ENCODE assay signal across 16 cellular contexts in genomic region chr7:141363748-141364147, GRCh38.
DNase-seq lines count a peak whose midpoint lies in the region; ATAC-seq, FAIRE-seq and TF ChIP-seq lines count a peak whose summit lies in the region.
"Had no signal": no experiment of that assay in that cellular context is flagged by ENCODE, and none has a peak within 500 bp of the region (broad histone marks: within the 10 kb centered on the region; RNA-seq: fewer than 3 reads in every experiment).

No MANE protein-coding gene starts in this region.

- H3K9ac ChIP-seq in astrocyte (ENCODE audit: low read length): peak overlapping the region; percentile 68
- no peak overlapping the region for H3K9ac ChIP-seq in SK-N-SH

- H3K4me3 ChIP-seq in right cardiac atrium (ENCODE audit: low read length): no peak overlapping the region
- no peak overlapping the region for H3K4me3 ChIP-seq in astrocyte (ENCODE audit: insufficient read depth, low read depth, low read length)
- no peak overlapping the region for H3K4me3 ChIP-seq in osteoblast (ENCODE audit: insufficient read depth, low read length)
- H3K4me3 ChIP-seq in spleen: no peak overlapping the region
- H3K4me3 ChIP-seq in SK-N-SH (ENCODE audit: low read depth in 2 of 2, low read length in 1 of 2): no peak overlapping the region

- H3K9me3 ChIP-seq in right cardiac atrium (ENCODE audit: control insufficient read depth, low read length) (no peaks in the 10 kb centered on the region), astrocyte (ENCODE audit: insufficient read depth, low read depth, low read length) (no peaks in the 10 kb centered on the region), osteoblast (ENCODE audit: low read depth, low read length) (no peaks in the 10 kb centered on the region), spleen (peaks cover 0 to 5% (median 0%) of the 10 kb centered on the region in 8 donors), SK-N-SH (no peaks in the 10 kb centered on the region)

- H3K4me2 ChIP-seq in astrocyte (ENCODE audit: low read length): no peak overlapping the region
- no peak overlapping the region for H3K4me2 ChIP-seq in osteoblast (ENCODE audit: insufficient read depth, low read length)
- H3K4me2 ChIP-seq in SK-N-SH: no peak overlapping the region

- H3K4me3 Mint-ChIP-seq in astrocyte (ENCODE audit: unreplicated experiment): no peak overlapping the region
- H3K4me3 Mint-ChIP-seq: CD4-positive, CD25-positive, alpha-beta regulatory T cell had no signal

- TF ChIP-seq RAD21 in SK-N-SH (IDR thresholded peaks at IDR 0.05; ENCODE audit: low read length): no peak

- H3K36me3 Mint-ChIP-seq in astrocyte (ENCODE audit: low read depth, unreplicated experiment): no peaks in the 10 kb centered on the region
- H3K36me3 Mint-ChIP-seq: CD4-positive, CD25-positive, alpha-beta regulatory T cell had no signal

- DNase-seq in right cardiac atrium (no peak), left cardiac atrium (no peak), astrocyte (ENCODE audit: low read depth) (no peak), osteoblast (ENCODE audit: insufficient read length, low spot score, missing footprints) (no peak), spleen (no peak), NCI-H1417 treated with DMSO at 0.1 percent for 48 hours (lab: John Stamatoyannopoulos, UW) (no peak), SK-N-SH (no peak)
- DNase-seq: CD4-positive, CD25-positive, alpha-beta regulatory T cell; COR-L47; DMS79; H7; Kasumi-1; NCI-H1694 treated with DMSO at 0.1 percent for 48 hours; NCI-H526 treated with DMSO at 0.1 percent for 48 hours; OCI-M1; SHP77 treated with DMSO at 0.1 percent for 48 hours had no signal

- H2AFZ ChIP-seq in astrocyte (ENCODE audit: low read depth, low read length): no peak overlapping the region
- no peak overlapping the region for H2AFZ ChIP-seq in osteoblast (ENCODE audit: low read length)
- no peak overlapping the region for H2AFZ ChIP-seq in SK-N-SH (ENCODE audit: low read depth)

- CTCF ChIA-PET in SK-N-SH (lab: Yijun Ruan, JAX): interaction anchor here (1.1 kb wide), 1 partner anchor 170 kb away, joined by 3 read pairs; no protein-coding TSS in a partner anchor

- no peak for TF ChIP-seq CTCF in astrocyte (IDR thresholded peaks at IDR 0.05; ENCODE audit: insufficient read depth, low read depth, low read length)
- no peak for TF ChIP-seq CTCF in osteoblast (IDR thresholded peaks at IDR 0.05; ENCODE audit: extremely low read depth, low read depth, low read length)
- no peak for TF ChIP-seq CTCF in spleen (IDR thresholded peaks at IDR 0.05 in 8 of 11, conservative IDR thresholded peaks at IDR 0.05 in 3 of 11)
- TF ChIP-seq CTCF in SK-N-SH (IDR thresholded peaks at IDR 0.05): no peak

- POLR2A ChIA-PET in SK-N-SH (lab: Yijun Ruan, JAX): no interaction called here

- H3K27ac ChIP-seq in right cardiac atrium (ENCODE audit: low read length) (peak overlapping the region; percentile 100), astrocyte (ENCODE audit: low read depth, low read length) (peak overlapping the region; percentile 81), osteoblast (ENCODE audit: low read depth, low read length) (peak overlapping the region; percentile 91), spleen (no peak overlapping the region), SK-N-SH (ENCODE audit: low read depth in 2 of 2, low read length in 1 of 2) (no peak overlapping the region)

- no peaks in the 10 kb centered on the region for H3K9me2 ChIP-seq in SK-N-SH

- peaks cover 13% of the 10 kb centered on the region for H3K4me1 ChIP-seq in right cardiac atrium (ENCODE audit: control insufficient read depth, insufficient read depth, low read length)
- peaks cover 21% of the 10 kb centered on the region for H3K4me1 ChIP-seq in astrocyte (ENCODE audit: insufficient read depth, low read length)
- peaks cover 25% of the 10 kb centered on the region for H3K4me1 ChIP-seq in osteoblast (ENCODE audit: insufficient read depth, low read length)
- no peaks in the 10 kb centered on the region for H3K4me1 ChIP-seq in spleen
- peaks cover 0 to 35% of the 10 kb centered on the region in 2 experiments; a peak in 2 of 4 replicates for H3K4me1 ChIP-seq in SK-N-SH (ENCODE audit: control insufficient read depth in 1 of 2, insufficient read depth in 2 of 2, low read depth in 1 of 2, low read length in 1 of 2)

- FAIRE-seq in astrocyte (lab: Jason Lieb, UNC): no peak

- H4K20me1 ChIP-seq in astrocyte (ENCODE audit: insufficient read depth, low read length): no peaks in the 10 kb centered on the region
- H4K20me1 ChIP-seq in osteoblast (ENCODE audit: insufficient read depth, low read length): no peaks in the 10 kb centered on the region
- H4K20me1 ChIP-seq in SK-N-SH (ENCODE audit: insufficient read depth): no peaks in the 10 kb centered on the region

- TF ChIP-seq EP300 in SK-N-SH (IDR thresholded peaks at IDR 0.05; ENCODE audit: borderline replicate concordance in 1 of 2, low read depth in 1 of 2, low read length in 1 of 2): no peak

- WGBS in right cardiac atrium: 95% methylated on average over 2 of the region's 2 CpGs
- WGBS in spleen, 5 donors: 92 to 96% (median 95%) methylated on average over 2 of the region's 2 CpGs
- 83% methylated on average over 2 of the region's 2 CpGs for WGBS in SK-N-SH (ENCODE audit: low lambda C conversion rate)

- no peaks in the 10 kb centered on the region for H3K27me3 ChIP-seq in right cardiac atrium (ENCODE audit: control insufficient read depth, insufficient read depth)
- no peaks in the 10 kb centered on the region for H3K27me3 ChIP-seq in astrocyte (ENCODE audit: insufficient read depth, low read length)
- H3K27me3 ChIP-seq in osteoblast (ENCODE audit: insufficient read depth, low read length): no peaks in the 10 kb centered on the region
- H3K27me3 ChIP-seq in spleen (replicated peaks in 1 of 7): no peaks in the 10 kb centered on the region
- H3K27me3 ChIP-seq in SK-N-SH (ENCODE audit: insufficient read depth): no peaks in the 10 kb centered on the region

- peak overlapping the region; percentile 99 for H3K27ac Mint-ChIP-seq in astrocyte (ENCODE audit: unreplicated experiment)
- H3K27ac Mint-ChIP-seq: CD4-positive, CD25-positive, alpha-beta regulatory T cell had no signal

- no peak for TF ChIP-seq POLR2A in spleen (IDR thresholded peaks at IDR 0.05)

- H3K27me3 Mint-ChIP-seq in astrocyte (ENCODE audit: low read depth, unreplicated experiment): no peaks in the 10 kb centered on the region
- H3K27me3 Mint-ChIP-seq: CD4-positive, CD25-positive, alpha-beta regulatory T cell had no signal

- H3K36me3 ChIP-seq in astrocyte (ENCODE audit: insufficient read depth, low read length): no peaks in the 10 kb centered on the region
- H3K36me3 ChIP-seq in osteoblast (ENCODE audit: insufficient read depth, low read length): no peaks in the 10 kb centered on the region
- H3K36me3 ChIP-seq in spleen: no peaks in the 10 kb centered on the region
- H3K36me3 ChIP-seq in SK-N-SH (replicated peaks in 1 of 2; ENCODE audit: control insufficient read depth in 1 of 2, insufficient read depth in 2 of 2, low read length in 1 of 2): no peaks in the 10 kb centered on the region

- H3F3A ChIP-seq in SK-N-SH (replicated peaks; ENCODE audit: insufficient read depth): no peaks in the 10 kb centered on the region

- H3K4me1 Mint-ChIP-seq in astrocyte (ENCODE audit: low read depth, unreplicated experiment): peaks cover 43% of the 10 kb centered on the region
- H3K4me1 Mint-ChIP-seq: CD4-positive, CD25-positive, alpha-beta regulatory T cell had no signal

- no peaks in the 10 kb centered on the region for H3K79me2 ChIP-seq in astrocyte (ENCODE audit: insufficient read depth, low read length)
- no peaks in the 10 kb centered on the region for H3K79me2 ChIP-seq in osteoblast (ENCODE audit: insufficient read depth, low read length)
- no peaks in the 10 kb centered on the region for H3K79me2 ChIP-seq in SK-N-SH (ENCODE audit: insufficient read depth)

- ATAC-seq in right cardiac atrium: no peak
- no peak for ATAC-seq in left cardiac atrium

- intact Hi-C loops in right cardiac atrium (cut with DNase I) (no loop called here), left cardiac atrium (cut with DNase I) (loop anchor here in 1 of 2 donors (5.0 kb wide), 1 partner anchor 61 kb away; no protein-coding TSS in a partner anchor), spleen (cut with DNase I; ENCODE audit: low total_unique reads) (no loop called here)

- H3K9me3 Mint-ChIP-seq in astrocyte (ENCODE audit: unreplicated experiment): no peaks in the 10 kb centered on the region

TF ChIP-seq in SK-N-SH, 30 proteins besides CTCF, POLR2A, EP300 and RAD21:
- no peak for TF ChIP-seq USF2 (IDR thresholded peaks at IDR 0.05; ENCODE audit: borderline replicate concordance, low read depth, low read length)
- no peak for TF ChIP-seq JUND (IDR thresholded peaks at IDR 0.05)
- no peak for TF ChIP-seq SIN3A (IDR thresholded peaks at IDR 0.05; ENCODE audit: borderline replicate concordance, low read depth, low read length)
- no peak for TF ChIP-seq FOXJ3 (CRISPR knock-in tag; IDR thresholded peaks at IDR 0.05)
- TF ChIP-seq GATA2 (CRISPR knock-in tag; IDR thresholded peaks at IDR 0.05): no peak
- no peak for TF ChIP-seq YY1 (IDR thresholded peaks at IDR 0.05; ENCODE audit: low read depth)
- no peak for TF ChIP-seq MXI1 (IDR thresholded peaks at IDR 0.05; ENCODE audit: low read depth, low read length)
- TF ChIP-seq RFX5 (IDR thresholded peaks at IDR 0.05; ENCODE audit: low read length): no peak

Comparison
In these comparisons a context has a peak if more than half of its experiments do, and no peak if none do; other contexts are left out.
1. H3K27ac ChIP-seq: peak in right cardiac atrium (single experiment), astrocyte (single experiment) and osteoblast (single experiment); none in spleen (0 of 8) and SK-N-SH (0 of 2).